17 cellular contexts compared by ENCODE assay signal in the genomic region with DNA sequence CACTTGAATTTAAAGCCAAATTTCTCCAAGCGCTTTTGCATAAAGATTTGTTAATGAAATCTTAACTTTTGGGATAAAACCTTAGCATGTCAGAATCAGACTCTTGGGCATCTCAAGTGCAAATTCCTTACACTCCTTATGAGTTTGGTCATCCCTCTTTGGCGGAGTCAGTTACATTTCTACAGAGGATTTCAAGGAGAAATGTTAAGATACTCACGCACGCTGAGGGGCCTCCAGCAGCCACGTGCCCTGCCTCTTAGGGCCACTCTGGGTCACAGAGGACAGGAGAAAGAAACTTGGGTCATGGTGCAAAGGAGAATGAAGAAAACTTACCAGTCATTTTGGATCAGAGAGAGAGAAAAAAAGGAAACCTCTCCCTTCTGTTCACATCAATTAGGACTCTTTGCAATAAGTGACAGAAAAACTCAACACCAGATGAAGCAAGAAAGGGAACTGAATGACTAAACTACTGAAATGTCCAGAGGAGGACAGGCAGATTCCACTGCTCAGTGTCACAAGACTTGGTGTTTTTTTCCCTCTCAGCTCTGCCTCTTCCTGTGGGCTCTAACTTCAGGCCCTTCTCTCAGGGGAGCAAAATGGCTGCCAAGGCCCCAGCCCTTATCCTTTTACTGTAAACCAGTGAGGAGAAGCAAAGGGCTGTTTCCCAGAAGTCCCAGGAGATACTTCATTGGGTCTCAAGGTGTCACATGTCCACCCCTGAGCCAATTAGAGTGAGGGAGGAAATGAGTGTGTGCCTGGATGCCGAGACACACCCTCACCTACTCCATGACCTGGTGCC.
A peak's percentile ranks its signal among the peaks of the same experiment; 100 is the strongest.
DNase-seq lines count a peak whose midpoint lies in the region; ATAC-seq and TF ChIP-seq lines count a peak whose summit lies in the region.
"Had no signal": no experiment of that assay in that cellular context is flagged by ENCODE, and none has a peak within 500 bp of the region (broad histone marks: within the 10 kb centered on the region; RNA-seq: fewer than 3 reads in every experiment).

No MANE protein-coding gene starts in this region.

- no peak overlapping the region for H3K27ac Mint-ChIP-seq in CD4-positive, alpha-beta T cell
- H3K27ac Mint-ChIP-seq: activated CD8-positive, alpha-beta T cell treated with anti-CD3 and anti-CD28 coated beads for 36 hours; nephron progenitor cell; T-helper 2 cell treated with Interferon-gamma antibody and Interleukin-4, amounts not matched to agents 5 μg/mL and 100 μg/mL, for 36 hours had no signal

- ATAC-seq in lower lobe of right lung (peak; percentile 34 to 78), GM21528 (IDR thresholded peaks at IDR 0.05; ENCODE audit: low FRiP score, unreplicated experiment) (no peak)
- ATAC-seq in CD4-positive, alpha-beta T cell (ENCODE audit: poor library complexity) = no peak
- ATAC-seq: activated CD8-positive, alpha-beta T cell treated with anti-CD3 and anti-CD28 coated beads for 36 hours had no signal

- no peaks in the 10 kb centered on the region for H3K9me3 Mint-ChIP-seq in CD4-positive, alpha-beta T cell
- H3K9me3 Mint-ChIP-seq: activated CD8-positive, alpha-beta T cell treated with anti-CD3 and anti-CD28 coated beads for 36 hours; nephron progenitor cell; T-helper 2 cell treated with Interferon-gamma antibody and Interleukin-4, amounts not matched to agents 5 μg/mL and 100 μg/mL, for 36 hours had no signal

- H3K4me1 ChIP-seq in ACC112 (ENCODE audit: control insufficient read depth, insufficient read depth, low read length, unreplicated experiment) (peaks cover 9% of the 10 kb centered on the region), lower lobe of right lung (no peaks in the 10 kb centered on the region)
- H3K4me1 ChIP-seq: uterus had no signal

- H3K4me3 Mint-ChIP-seq in CD4-positive, alpha-beta T cell = no peak overlapping the region
- H3K4me3 Mint-ChIP-seq: activated CD8-positive, alpha-beta T cell treated with anti-CD3 and anti-CD28 coated beads for 36 hours; nephron progenitor cell; T-helper 2 cell treated with Interferon-gamma antibody and Interleukin-4, amounts not matched to agents 5 μg/mL and 100 μg/mL, for 36 hours had no signal

- peaks cover 30% of the 10 kb centered on the region for H3K27me3 Mint-ChIP-seq in CD4-positive, alpha-beta T cell

- no peaks in the 10 kb centered on the region for H3K4me1 Mint-ChIP-seq in CD4-positive, alpha-beta T cell (ENCODE audit: low read depth)
- H3K4me1 Mint-ChIP-seq: nephron progenitor cell had no signal

- no peaks in the 10 kb centered on the region for H3K79me2 ChIP-seq in ACC112 (ENCODE audit: control insufficient read depth, insufficient read depth, low read length, unreplicated experiment)

- no peaks in the 10 kb centered on the region for H3K36me3 Mint-ChIP-seq in CD4-positive, alpha-beta T cell (ENCODE audit: low read depth)

- H3K4me3 ChIP-seq in ACC112 (ENCODE audit: low read depth, low read length) (no peak overlapping the region; the same call in 1 of the 2 replicates), lower lobe of right lung (no peak overlapping the region)
- H3K4me3 ChIP-seq: BLaER1, uterus had no signal

- POLR2A ChIA-PET in CD4-positive, alpha-beta T cell (lab: Charles Lee) = no interaction called here

- H3K9me3 ChIP-seq in lower lobe of right lung = no peaks in the 10 kb centered on the region
- no peaks in the 10 kb centered on the region for H3K9me3 ChIP-seq in CD4-positive, alpha-beta T cell (ENCODE audit: control insufficient read depth, low read length)
- H3K9me3 ChIP-seq: uterus had no signal

- peak overlapping the region; percentile 57 for H2AFZ ChIP-seq in ACC112 (ENCODE audit: low read length, unreplicated experiment)

- no peak for TF ChIP-seq CTCF in lower lobe of right lung (IDR thresholded peaks at IDR 0.05)
- no peak for TF ChIP-seq CTCF in CD4-positive, alpha-beta T cell (IDR thresholded peaks at IDR 0.05)
- TF ChIP-seq CTCF in GM13976 (IDR thresholded peaks at IDR 0.05; ENCODE audit: borderline replicate concordance, control extremely low read depth, extremely low read depth, insufficient read depth, missing control alignments) = no peak

- H3K27ac ChIP-seq in ACC112 (ENCODE audit: low read depth, low read length) (peak overlapping the region; percentile 85), lower lobe of right lung (no peak overlapping the region)
- no peak overlapping the region for H3K27ac ChIP-seq in CD4-positive, alpha-beta T cell (ENCODE audit: low read depth, low read length)
- H3K27ac ChIP-seq: BLaER1, uterus had no signal

- CTCF ChIA-PET in CD4-positive, alpha-beta T cell (lab: Charles Lee) = no interaction called here

- intact Hi-C loops in lower lobe of right lung (cut with DNase I) = no loop called here
- intact Hi-C loops in CD4-positive, alpha-beta T cell (cut with DNase I, micrococcal nuclease) = no loop called here

- in situ Hi-C loops in GM13976 (cut with MboI; ENCODE audit: low sequenced_read_pairs, unreplicated experiment) = no loop called here
- in situ Hi-C loops in KBM-7 (cut with MboI; ENCODE audit: low pct_unique_long_range_greater_than_20kb, low sequenced_read_pairs) = no loop called here

- DNase-seq in HK-2 (ENCODE audit: unreplicated experiment) (peak; percentile 6), astrocyte of the hippocampus (ENCODE audit: low read depth, low spot score) (peak; percentile 73), lower lobe of right lung (no peak), GM13976 (ENCODE audit: low spot score) (no peak), KBM-7 (no peak)
- DNase-seq in CD4-positive, alpha-beta T cell = no peak
- DNase-seq: activated CD8-positive, alpha-beta T cell treated with anti-CD3 and anti-CD28 coated beads for 36 hours; activated gamma-delta T cell treated with Interleukin-2 at 50 U/mL for 16 hours; cerebellar nuclear complex; NCI-H226; nephron progenitor cell; stimulated activated CD4-positive, alpha-beta T cell treated with anti-CD3 and anti-CD28 coated beads, Interleukin-12 subunit alpha, Interleukin-12 subunit beta, amount 100 ng/mL, for 4 hours; uterus had no signal

- H3K36me3 ChIP-seq in ACC112 (ENCODE audit: insufficient read depth, low read length) (no peaks in the 10 kb centered on the region), lower lobe of right lung (no peaks in the 10 kb centered on the region)
- H3K36me3 ChIP-seq: BLaER1, uterus had no signal

- H3K27me3 ChIP-seq in ACC112 (ENCODE audit: insufficient read depth, low read length) = no peaks in the 10 kb centered on the region
- no peaks in the 10 kb centered on the region for H3K27me3 ChIP-seq in lower lobe of right lung (ENCODE audit: low read depth)
- H3K27me3 ChIP-seq in CD4-positive, alpha-beta T cell (ENCODE audit: control insufficient read depth, insufficient read depth, low read length) = no peaks in the 10 kb centered on the region
- H3K27me3 ChIP-seq: BLaER1, uterus had no signal

Comparison
In these comparisons a context has a peak if more than half of its experiments do, and no peak if none do; other contexts are left out.
1. DNase-seq: peak in HK-2 (single experiment) and astrocyte of the hippocampus (single experiment); none in lower lobe of right lung (single experiment), CD4-positive, alpha-beta T cell (0 of 10), GM13976 (single experiment) and KBM-7 (single experiment).
2. ATAC-seq: peak in lower lobe of right lung (2 of 2); none in CD4-positive, alpha-beta T cell (single experiment) and GM21528 (single experiment).